ENCODE assay signal across 16 cellular contexts in the genomic region with DNA sequence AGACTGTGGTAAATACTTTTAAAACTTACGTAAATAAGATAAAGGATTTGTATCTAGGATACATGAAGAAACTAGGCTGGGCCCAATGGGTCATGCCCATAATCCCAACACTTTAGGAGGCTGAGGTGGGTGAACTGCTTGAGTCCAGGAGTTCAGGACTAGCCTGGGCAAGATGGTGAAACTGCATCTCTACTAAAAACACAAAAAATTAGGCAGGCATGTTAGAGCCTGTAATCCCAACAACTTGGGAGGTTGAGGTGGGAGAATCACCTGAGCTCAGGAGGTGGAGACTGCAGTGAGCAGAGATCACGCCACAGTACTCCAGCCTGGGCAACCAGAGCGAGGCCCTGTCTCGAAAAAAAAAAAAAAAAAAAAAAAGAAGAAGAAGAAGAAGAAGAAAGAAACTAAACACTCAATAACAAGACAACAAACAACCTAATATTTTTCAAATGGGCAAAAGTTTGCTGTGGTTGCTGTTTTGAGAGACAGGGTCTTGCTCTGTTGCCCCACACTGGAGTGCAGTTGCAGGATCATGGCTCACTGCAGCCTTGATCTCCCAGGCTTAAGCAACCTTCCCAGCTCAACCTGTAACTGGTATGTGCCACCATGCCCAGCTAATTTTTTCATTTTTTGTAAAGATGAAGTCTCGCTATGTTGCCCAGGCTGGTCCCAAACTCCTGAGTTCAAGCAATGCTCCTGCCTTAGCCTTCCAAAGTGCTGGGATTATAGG.
"Had no signal": no experiment of that assay in that cellular context is flagged by ENCODE, and none has a peak within 500 bp of the region (broad histone marks: within the 10 kb centered on the region; RNA-seq: fewer than 3 reads in every experiment).

No MANE protein-coding gene starts in this region.

- H3K27ac Mint-ChIP-seq: stimulated activated naive B cell treated with anti-CD40 and anti-IgM and Interleukin-4, amounts not matched to agents 10 μg/mL and 1 μg/mL and 100 μg/mL, for 72 hours; T-cell had no signal

- H3K9me3 Mint-ChIP-seq: activated naive CD4-positive, alpha-beta T cell treated with anti-CD3 and anti-CD28 coated beads, Interleukin-2, amount 50 U/mL, for 72 hours; T-cell had no signal

- H3K9me3 ChIP-seq: gastrocnemius medialis, lower lobe of right lung, tibial nerve had no signal

- H3K27ac ChIP-seq: coronary artery, gastrocnemius medialis, lower lobe of right lung, SK-N-MC, tibial nerve had no signal

- H3K4me1 ChIP-seq: tibial nerve had no signal

- H3K4me3 ChIP-seq: coronary artery, gastrocnemius medialis, heart left ventricle, lower lobe of right lung, SK-N-MC, tibial nerve had no signal

- H3K4me1 Mint-ChIP-seq: T-cell had no signal

- H3K4me3 Mint-ChIP-seq: stimulated activated naive B cell treated with anti-CD40 and anti-IgM and Interleukin-4, amounts not matched to agents 10 μg/mL and 1 μg/mL and 100 μg/mL, for 72 hours; T-cell had no signal

- DNase-seq: activated CD4-positive, alpha-beta T cell treated with anti-CD3 and anti-CD28 coated beads, Interleukin-2, amount 50 U/mL, for 48 hours; activated gamma-delta T cell; activated T-cell treated with anti-CD3 and anti-CD28 coated beads, Interleukin-2, amount 50 U/mL, for 48 hours; effector CD4-positive, alpha-beta T cell; gastrocnemius medialis; heart left ventricle; left colon; lower lobe of right lung; stimulated activated CD4-positive, alpha-beta T cell treated with anti-CD3 and anti-CD28 coated beads, Interleukin-2, amount 100 ng/mL, for 48 hours; stimulated activated naive B cell treated with anti-CD40 and anti-IgM and Interleukin-4, amounts not matched to agents 10 μg/mL and 1 μg/mL and 100 μg/mL, for 72 hours; T-cell; T1000 had no signal

- H3K27me3 ChIP-seq: gastrocnemius medialis, heart left ventricle, tibial nerve had no signal

- ATAC-seq: gastrocnemius medialis; heart left ventricle; left colon; lower lobe of right lung; stimulated activated naive B cell treated with anti-CD40 and anti-IgM and Interleukin-4, amounts not matched to agents 10 μg/mL and 1 μg/mL and 100 μg/mL, for 72 hours; T-cell had no signal

- H3K36me3 ChIP-seq: gastrocnemius medialis, lower lobe of right lung had no signal

- H3K27me3 Mint-ChIP-seq: stimulated activated naive B cell treated with anti-CD40 and anti-IgM and Interleukin-4, amounts not matched to agents 10 μg/mL and 1 μg/mL and 100 μg/mL, for 72 hours; T-cell had no signal
